In the genomic region with DNA sequence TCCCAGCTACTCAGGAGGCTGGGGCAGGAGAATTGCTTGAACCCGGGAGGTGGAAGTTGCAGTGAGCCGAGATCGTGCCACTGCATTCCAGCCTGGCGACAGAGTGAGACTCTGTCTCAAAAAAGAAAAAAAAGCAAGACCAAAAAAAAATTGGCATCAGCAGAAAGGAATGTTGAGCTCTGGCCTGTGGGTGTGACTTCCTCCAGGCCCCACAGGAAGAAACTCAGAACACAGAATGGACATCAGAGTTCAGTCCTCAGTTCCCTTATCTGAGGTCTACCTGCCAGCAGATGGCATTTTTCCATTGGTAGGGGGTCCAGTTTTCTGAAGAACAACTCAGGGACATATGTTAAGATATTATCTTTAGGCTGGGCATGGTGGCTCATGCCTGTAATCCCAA, we compare ENCODE assay signal across 4 cellular contexts. TPM values are rescaled to one million over a fixed set of nuclear protein-coding genes. Genes with fewer than 3 reads are reported as not detected.
"Had no signal": no experiment of that assay in that cellular context is flagged by ENCODE, and none has a peak within 500 bp of the region (broad histone marks: within the 10 kb centered on the region; RNA-seq: fewer than 3 reads in every experiment).

No MANE protein-coding gene starts in this region.

RNA-seq across cellular contexts. Expression of a gene that starts 18.0 kb away (rescaled TPM):
- total RNA-seq: HepG2, HT-29, SJSA1 had no signal
- polyA plus RNA-seq: IgD-negative memory B cell had no signal
